Comparison of ENCODE assay signal across 7 cellular contexts in the genomic region with DNA sequence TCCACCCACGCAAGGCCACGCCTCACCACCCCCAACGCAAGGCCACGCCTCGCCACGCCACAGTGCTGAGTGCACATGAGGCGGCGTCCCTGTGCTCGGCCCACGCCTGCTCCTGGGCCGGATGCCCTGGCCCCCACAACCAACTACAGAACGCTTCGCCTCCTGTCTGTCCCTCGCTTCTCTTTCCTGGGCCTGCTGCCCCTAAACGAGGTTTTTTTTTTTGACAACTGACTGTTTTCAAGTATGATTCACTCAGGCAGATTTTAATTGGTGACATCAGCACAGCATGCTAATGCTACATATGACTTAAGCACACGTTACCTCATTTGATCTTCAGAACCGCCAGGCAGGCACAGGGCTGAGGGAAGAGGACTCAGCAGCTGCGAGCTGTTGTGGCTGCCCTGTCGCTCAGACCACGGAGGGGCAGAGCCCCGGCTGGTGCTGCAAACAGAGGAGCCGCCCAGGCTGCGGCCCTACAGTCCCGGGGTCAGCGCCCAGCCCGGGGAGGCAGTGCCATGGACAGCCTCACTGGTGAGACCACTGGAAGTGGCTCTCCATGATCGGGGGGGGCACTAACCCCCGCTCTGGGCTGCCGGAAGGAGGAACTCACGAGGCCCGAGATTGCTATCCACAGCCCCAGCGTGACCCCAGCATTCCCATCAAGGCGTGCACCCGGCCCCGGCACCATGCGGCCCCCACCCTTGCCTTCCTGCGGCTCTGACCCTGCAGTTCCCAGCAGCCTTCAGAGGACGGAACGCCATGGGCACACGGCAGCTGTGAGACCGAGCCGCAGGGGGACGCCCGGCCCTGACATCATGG.
DNase-seq lines count a peak whose midpoint lies in the region; ATAC-seq and TF ChIP-seq lines count a peak whose summit lies in the region.

No MANE protein-coding gene starts in this region.

- no TSS peak for BruUV-seq in Calu3 (replicated peaks; lab: Mats Ljungman, UMichigan)

- peak overlapping the region; percentile 79 for H3K4me2 ChIP-seq in skeletal muscle satellite cell (ENCODE audit: low read length)

- peaks cover 5% of the 10 kb centered on the region for H3K9me3 ChIP-seq in skeletal muscle satellite cell (replicated peaks; ENCODE audit: low read length)

- peak overlapping the region; percentile 77 for H3K27ac Mint-ChIP-seq in glutamatergic neuron (ENCODE audit: unreplicated experiment)
- H3K27ac Mint-ChIP-seq in Calu3 (ENCODE audit: unreplicated experiment), result no peak overlapping the region

- H3K4me3 Mint-ChIP-seq in glutamatergic neuron (ENCODE audit: unreplicated experiment) (no peak overlapping the region), Calu3 (ENCODE audit: low read depth, unreplicated experiment) (no peak overlapping the region)

- peak; percentile 71 to 91 for DNase-seq in HL-60 (ENCODE audit: low read depth in 1 of 2, low spot score in 1 of 2)
- DNase-seq in activated CD8-positive, alpha-beta memory T cell treated with anti-CD3 and anti-CD28 coated beads, Interleukin-2, amount 50 U/mL, for 4 hours, result peak; percentile 64
- DNase-seq in glutamatergic neuron, result no peak
- no peak for DNase-seq in Calu3

- peaks cover 7% of the 10 kb centered on the region for H3K9me3 Mint-ChIP-seq in glutamatergic neuron (ENCODE audit: unreplicated experiment)
- H3K9me3 Mint-ChIP-seq in Calu3 (ENCODE audit: low read depth, unreplicated experiment), result peaks cover 8% of the 10 kb centered on the region

- CTCF ChIA-PET in Calu3 (lab: Charles Lee), result no interaction called here

- peak overlapping the region; percentile 69 for H3K9ac ChIP-seq in skeletal muscle satellite cell (ENCODE audit: low read depth, low read length)

- ATAC-seq in GM18868 (IDR thresholded peaks at IDR 0.05; ENCODE audit: unreplicated experiment) (peak; percentile 84), HG03571 (IDR thresholded peaks at IDR 0.05; ENCODE audit: unreplicated experiment) (no peak)

- no peaks in the 10 kb centered on the region for H3K36me3 ChIP-seq in skeletal muscle satellite cell (ENCODE audit: insufficient read depth, low read length)

- H3K27me3 Mint-ChIP-seq in glutamatergic neuron (ENCODE audit: unreplicated experiment) (peaks cover 8% of the 10 kb centered on the region), Calu3 (ENCODE audit: unreplicated experiment) (no peaks in the 10 kb centered on the region)

- no peak for TF ChIP-seq CTCF in HL-60 (IDR thresholded peaks at IDR 0.05; ENCODE audit: insufficient read depth, low read length)
- no peak for TF ChIP-seq CTCF in glutamatergic neuron (IDR thresholded peaks at IDR 0.05; ENCODE audit: partially characterized antibody, unreplicated experiment)
- TF ChIP-seq CTCF in Calu3 (IDR thresholded peaks at IDR 0.05; ENCODE audit: unreplicated experiment), result no peak

- no peaks in the 10 kb centered on the region for H3K27me3 ChIP-seq in HL-60 (ENCODE audit: insufficient read depth, poor library complexity, severe bottlenecking)
- no peaks in the 10 kb centered on the region for H3K27me3 ChIP-seq in skeletal muscle satellite cell (ENCODE audit: control insufficient read depth, insufficient read depth, low read length)

- intact Hi-C loops in Calu3 (cut with micrococcal nuclease; ENCODE audit: unreplicated experiment), result no loop called here

- peaks cover 9% of the 10 kb centered on the region for H3K36me3 Mint-ChIP-seq in glutamatergic neuron (ENCODE audit: unreplicated experiment)
- no peaks in the 10 kb centered on the region for H3K36me3 Mint-ChIP-seq in Calu3 (ENCODE audit: insufficient read depth, unreplicated experiment)

- H3K4me1 Mint-ChIP-seq in glutamatergic neuron (ENCODE audit: low read depth, unreplicated experiment), result peaks cover 21% of the 10 kb centered on the region
- no peaks in the 10 kb centered on the region for H3K4me1 Mint-ChIP-seq in Calu3 (ENCODE audit: low read depth, unreplicated experiment)

- H3K4me1 ChIP-seq in skeletal muscle satellite cell (ENCODE audit: control insufficient read depth, insufficient read depth, low read length), result peaks cover 29% of the 10 kb centered on the region

- H3K4me3 ChIP-seq in HL-60 (replicated peaks; ENCODE audit: insufficient read depth, low read length) (no peak overlapping the region), skeletal muscle satellite cell (ENCODE audit: low read length) (peak overlapping the region; percentile 51)

- peak overlapping the region; percentile 76 for H3K27ac ChIP-seq in HL-60 (replicated peaks)

Comparison
In these comparisons a context has a peak if more than half of its experiments do, and no peak if none do; other contexts are left out.
1. DNase-seq: peak in HL-60 (2 of 2) and activated CD8-positive, alpha-beta memory T cell treated with anti-CD3 and anti-CD28 coated beads, Interleukin-2, amount 50 U/mL, for 4 hours (single experiment); none in glutamatergic neuron (single experiment) and Calu3 (single experiment).